ENCODE assay signal across 14 cellular contexts in genomic region chr12:124401563-124402180, GRCh38.
DNase-seq lines count a peak whose midpoint lies in the region; ATAC-seq and TF ChIP-seq lines count a peak whose summit lies in the region.
"Had no signal": no experiment of that assay in that cellular context is flagged by ENCODE, and none has a peak within 500 bp of the region (broad histone marks: within the 10 kb centered on the region; RNA-seq: fewer than 3 reads in every experiment).

No MANE protein-coding gene starts in this region.

- 92% methylated on average over 3 of the region's 16 CpGs for whole genome bisulfite sequencing in right lobe of liver (ENCODE audit: insufficient coverage, low coverage, low lambda C conversion rate, missing lambda C conversion rate)

- H3K9me3 Mint-ChIP-seq in glutamatergic neuron (ENCODE audit: unreplicated experiment) = peaks cover 20% of the 10 kb centered on the region

- H3K9ac ChIP-seq in HUES48 (ENCODE audit: low read depth, low read length) (no peak overlapping the region), NT2/D1 (ENCODE audit: insufficient read length, low read depth) (peak overlapping the region; percentile 45), rectal smooth muscle tissue (ENCODE audit: low read length) (no peak overlapping the region), colonic mucosa (ENCODE audit: low read depth in 2 of 2, low read length in 2 of 2) (no peak overlapping the region)

- H3K27me3 ChIP-seq in HUES48 (ENCODE audit: control insufficient read depth, insufficient read depth, low read length) (no peaks in the 10 kb centered on the region), NT2/D1 (ENCODE audit: insufficient read depth, insufficient read length) (no peaks in the 10 kb centered on the region), rectal smooth muscle tissue (ENCODE audit: control insufficient read depth, insufficient read depth, low read length) (no peaks in the 10 kb centered on the region), right lobe of liver (no peaks in the 10 kb centered on the region), colonic mucosa (no peaks in the 10 kb centered on the region), foreskin keratinocyte (no peaks in the 10 kb centered on the region)

- intact Hi-C loops in right lobe of liver (cut with DNase I) = no loop called here
- intact Hi-C loops in colonic mucosa (cut with DNase I) = no loop called here

- DNase-seq in NT2/D1 (ENCODE audit: low read depth, low spot score) = no peak
- no peak for DNase-seq in glutamatergic neuron
- DNase-seq in right lobe of liver = no peak
- DNase-seq in colonic mucosa = no peak
- DNase-seq in foreskin keratinocyte = no peak
- DNase-seq: activated CD4-positive, alpha-beta T cell treated with anti-CD3 and anti-CD28 coated beads for 4 hours; DMS53; HCEC 1CT; NCI-H1436 treated with DMSO at 0.1 percent for 48 hours had no signal

- H3K36me3 ChIP-seq in HUES48 (ENCODE audit: control insufficient read depth, insufficient read depth, low read length) = peaks cover 43% of the 10 kb centered on the region
- peaks cover 72% of the 10 kb centered on the region for H3K36me3 ChIP-seq in NT2/D1 (ENCODE audit: insufficient read depth, insufficient read length, low read length)
- peaks cover 17% of the 10 kb centered on the region for H3K36me3 ChIP-seq in rectal smooth muscle tissue (ENCODE audit: control insufficient read depth, insufficient read depth, low read length)
- H3K36me3 ChIP-seq in right lobe of liver = peaks cover 0 to 5% (median 0%) of the 10 kb centered on the region in 4 donors
- peaks cover 6% of the 10 kb centered on the region for H3K36me3 ChIP-seq in colonic mucosa

- H3K4me3 ChIP-seq in HUES48 (ENCODE audit: low read depth, low read length) = no peak overlapping the region
- no peak overlapping the region for H3K4me3 ChIP-seq in NT2/D1 (ENCODE audit: insufficient read length, low read depth)
- H3K4me3 ChIP-seq in rectal smooth muscle tissue (ENCODE audit: low read length) = no peak overlapping the region
- H3K4me3 ChIP-seq in right lobe of liver = no peak overlapping the region
- no peak overlapping the region for H3K4me3 ChIP-seq in colonic mucosa
- H3K4me3 ChIP-seq: lung, thoracic aorta had no signal

- H3K27me3 Mint-ChIP-seq in glutamatergic neuron (ENCODE audit: unreplicated experiment) = peaks cover 26% of the 10 kb centered on the region

- peak overlapping the region; percentile 73 for H3K27ac Mint-ChIP-seq in glutamatergic neuron (ENCODE audit: unreplicated experiment)

- H3K4me3 Mint-ChIP-seq in glutamatergic neuron (ENCODE audit: unreplicated experiment) = peak overlapping the region; percentile 25

- no peaks in the 10 kb centered on the region for H3K36me3 Mint-ChIP-seq in glutamatergic neuron (ENCODE audit: unreplicated experiment)

- H3K27ac ChIP-seq in HUES48 (ENCODE audit: low read depth, low read length) (peak overlapping the region; percentile 10), rectal smooth muscle tissue (ENCODE audit: low read depth, low read length) (peak overlapping the region; percentile 83), right lobe of liver (no peak overlapping the region), colonic mucosa (no peak overlapping the region), foreskin keratinocyte (no peak overlapping the region)

- H3K4me1 ChIP-seq in HUES48 (ENCODE audit: control insufficient read depth, insufficient read depth, low read length) = peaks cover 9% of the 10 kb centered on the region
- peaks cover 51% of the 10 kb centered on the region for H3K4me1 ChIP-seq in NT2/D1 (ENCODE audit: insufficient read depth, insufficient read length)
- H3K4me1 ChIP-seq in rectal smooth muscle tissue (ENCODE audit: control insufficient read depth, insufficient read depth, low read length) = peaks cover 59% of the 10 kb centered on the region
- peaks cover 0 to 4% (median 0%) of the 10 kb centered on the region in 4 donors for H3K4me1 ChIP-seq in right lobe of liver
- peaks cover 11% of the 10 kb centered on the region for H3K4me1 ChIP-seq in colonic mucosa
- H3K4me1 ChIP-seq in foreskin keratinocyte = no peaks in the 10 kb centered on the region

- H3K9me3 ChIP-seq in HUES48 (ENCODE audit: control insufficient read depth, insufficient read depth, low read length) (no peaks in the 10 kb centered on the region), NT2/D1 (ENCODE audit: insufficient read depth, low read length) (no peaks in the 10 kb centered on the region), right lobe of liver (no peaks in the 10 kb centered on the region), colonic mucosa (no peaks in the 10 kb centered on the region)
- H3K9me3 ChIP-seq: thoracic aorta had no signal

- TF ChIP-seq POLR2A in right lobe of liver (IDR thresholded peaks at IDR 0.05) = no peak

- peaks cover 22% of the 10 kb centered on the region for H3K4me1 Mint-ChIP-seq in glutamatergic neuron (ENCODE audit: low read depth, unreplicated experiment)

- TF ChIP-seq CTCF in glutamatergic neuron (IDR thresholded peaks at IDR 0.05; ENCODE audit: partially characterized antibody, unreplicated experiment) (no peak), right lobe of liver (IDR thresholded peaks at IDR 0.05) (no peak), colonic mucosa (IDR thresholded peaks at IDR 0.05) (no peak), foreskin keratinocyte (conservative IDR thresholded peaks at IDR 0.05) (no peak)

- no peak for ATAC-seq in right lobe of liver
- ATAC-seq in GM21717 (IDR thresholded peaks at IDR 0.05; ENCODE audit: unreplicated experiment) = no peak
- no peak for ATAC-seq in foreskin keratinocyte

Comparison
In these comparisons a context has a peak if more than half of its experiments do, and no peak if none do; other contexts are left out.
1. H3K27ac ChIP-seq: peak in HUES48 (single experiment) and rectal smooth muscle tissue (single experiment); none in right lobe of liver (0 of 3), colonic mucosa (single experiment) and foreskin keratinocyte (single experiment).